Comparison of ENCODE assay signal across 1 cellular context in genomic region chr18:57906852-57907251, GRCh38.
TF ChIP-seq lines count a peak whose summit lies in the region.

No MANE protein-coding gene starts in this region.

TF ChIP-seq in IMR-90, 13 proteins besides CTCF, POLR2A, EP300 and RAD21 (continued from another document):
- TF ChIP-seq ELK1 (IDR thresholded peaks at IDR 0.05; ENCODE audit: borderline replicate concordance, low read depth, low read length), result no peak
- no peak for TF ChIP-seq FOS (IDR thresholded peaks at IDR 0.05; ENCODE audit: low read depth, low read length)
- no peak for TF ChIP-seq MXI1 (IDR thresholded peaks at IDR 0.05; ENCODE audit: borderline replicate concordance, low read depth, low read length)
- no peak for TF ChIP-seq RCOR1 (IDR thresholded peaks at IDR 0.05; ENCODE audit: insufficient replicate concordance, low read length)
- TF ChIP-seq USF2 (IDR thresholded peaks at IDR 0.05; ENCODE audit: low read depth, low read length), result no peak
- TF ChIP-seq CHD1 (IDR thresholded peaks at IDR 0.05; ENCODE audit: low read depth, low read length), result no peak
- TF ChIP-seq NFE2L2 (IDR thresholded peaks at IDR 0.05; ENCODE audit: low read depth, low read length), result no peak
- TF ChIP-seq CEBPB (IDR thresholded peaks at IDR 0.05; ENCODE audit: low read depth, low read length), result no peak
- no peak for TF ChIP-seq MAFK (IDR thresholded peaks at IDR 0.05; ENCODE audit: low read depth, low read length)
TF ChIP-seq in IMR-90: peak in this region for 0.
